Comparison of ENCODE assay signal across 1 cellular context in the genomic region with DNA sequence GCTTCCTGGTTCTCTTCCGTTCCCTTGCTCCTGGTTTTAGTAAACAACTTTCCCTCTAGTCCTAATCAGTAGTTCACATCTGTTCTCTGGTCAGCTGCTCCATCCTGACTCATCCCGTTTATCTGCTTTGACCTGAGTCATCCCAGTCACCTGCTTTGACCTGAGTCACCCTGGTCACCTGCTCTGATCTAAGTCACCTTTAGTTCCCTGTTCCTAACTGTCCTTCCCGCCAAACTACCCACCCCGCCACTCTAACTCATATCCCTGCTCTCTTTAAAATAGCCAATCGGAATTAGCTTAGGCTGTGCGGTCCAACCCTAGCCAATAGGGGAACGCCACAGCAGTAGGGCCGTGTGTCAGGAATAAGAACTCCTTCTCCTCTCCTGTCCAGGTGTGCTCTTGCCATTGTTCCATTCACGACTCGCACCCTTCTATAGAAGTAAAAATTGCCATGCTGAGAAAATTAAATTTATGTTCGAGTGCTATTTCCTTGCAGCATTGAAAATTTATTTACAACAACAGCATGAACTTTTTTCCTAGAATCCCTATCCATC.
TF ChIP-seq lines count a peak whose summit lies in the region.

No MANE protein-coding gene starts in this region.

TF ChIP-seq in K562, 482 proteins besides CTCF, POLR2A, EP300 and RAD21 (continued from another document and continues in another):
- TF ChIP-seq, protein P1, sequence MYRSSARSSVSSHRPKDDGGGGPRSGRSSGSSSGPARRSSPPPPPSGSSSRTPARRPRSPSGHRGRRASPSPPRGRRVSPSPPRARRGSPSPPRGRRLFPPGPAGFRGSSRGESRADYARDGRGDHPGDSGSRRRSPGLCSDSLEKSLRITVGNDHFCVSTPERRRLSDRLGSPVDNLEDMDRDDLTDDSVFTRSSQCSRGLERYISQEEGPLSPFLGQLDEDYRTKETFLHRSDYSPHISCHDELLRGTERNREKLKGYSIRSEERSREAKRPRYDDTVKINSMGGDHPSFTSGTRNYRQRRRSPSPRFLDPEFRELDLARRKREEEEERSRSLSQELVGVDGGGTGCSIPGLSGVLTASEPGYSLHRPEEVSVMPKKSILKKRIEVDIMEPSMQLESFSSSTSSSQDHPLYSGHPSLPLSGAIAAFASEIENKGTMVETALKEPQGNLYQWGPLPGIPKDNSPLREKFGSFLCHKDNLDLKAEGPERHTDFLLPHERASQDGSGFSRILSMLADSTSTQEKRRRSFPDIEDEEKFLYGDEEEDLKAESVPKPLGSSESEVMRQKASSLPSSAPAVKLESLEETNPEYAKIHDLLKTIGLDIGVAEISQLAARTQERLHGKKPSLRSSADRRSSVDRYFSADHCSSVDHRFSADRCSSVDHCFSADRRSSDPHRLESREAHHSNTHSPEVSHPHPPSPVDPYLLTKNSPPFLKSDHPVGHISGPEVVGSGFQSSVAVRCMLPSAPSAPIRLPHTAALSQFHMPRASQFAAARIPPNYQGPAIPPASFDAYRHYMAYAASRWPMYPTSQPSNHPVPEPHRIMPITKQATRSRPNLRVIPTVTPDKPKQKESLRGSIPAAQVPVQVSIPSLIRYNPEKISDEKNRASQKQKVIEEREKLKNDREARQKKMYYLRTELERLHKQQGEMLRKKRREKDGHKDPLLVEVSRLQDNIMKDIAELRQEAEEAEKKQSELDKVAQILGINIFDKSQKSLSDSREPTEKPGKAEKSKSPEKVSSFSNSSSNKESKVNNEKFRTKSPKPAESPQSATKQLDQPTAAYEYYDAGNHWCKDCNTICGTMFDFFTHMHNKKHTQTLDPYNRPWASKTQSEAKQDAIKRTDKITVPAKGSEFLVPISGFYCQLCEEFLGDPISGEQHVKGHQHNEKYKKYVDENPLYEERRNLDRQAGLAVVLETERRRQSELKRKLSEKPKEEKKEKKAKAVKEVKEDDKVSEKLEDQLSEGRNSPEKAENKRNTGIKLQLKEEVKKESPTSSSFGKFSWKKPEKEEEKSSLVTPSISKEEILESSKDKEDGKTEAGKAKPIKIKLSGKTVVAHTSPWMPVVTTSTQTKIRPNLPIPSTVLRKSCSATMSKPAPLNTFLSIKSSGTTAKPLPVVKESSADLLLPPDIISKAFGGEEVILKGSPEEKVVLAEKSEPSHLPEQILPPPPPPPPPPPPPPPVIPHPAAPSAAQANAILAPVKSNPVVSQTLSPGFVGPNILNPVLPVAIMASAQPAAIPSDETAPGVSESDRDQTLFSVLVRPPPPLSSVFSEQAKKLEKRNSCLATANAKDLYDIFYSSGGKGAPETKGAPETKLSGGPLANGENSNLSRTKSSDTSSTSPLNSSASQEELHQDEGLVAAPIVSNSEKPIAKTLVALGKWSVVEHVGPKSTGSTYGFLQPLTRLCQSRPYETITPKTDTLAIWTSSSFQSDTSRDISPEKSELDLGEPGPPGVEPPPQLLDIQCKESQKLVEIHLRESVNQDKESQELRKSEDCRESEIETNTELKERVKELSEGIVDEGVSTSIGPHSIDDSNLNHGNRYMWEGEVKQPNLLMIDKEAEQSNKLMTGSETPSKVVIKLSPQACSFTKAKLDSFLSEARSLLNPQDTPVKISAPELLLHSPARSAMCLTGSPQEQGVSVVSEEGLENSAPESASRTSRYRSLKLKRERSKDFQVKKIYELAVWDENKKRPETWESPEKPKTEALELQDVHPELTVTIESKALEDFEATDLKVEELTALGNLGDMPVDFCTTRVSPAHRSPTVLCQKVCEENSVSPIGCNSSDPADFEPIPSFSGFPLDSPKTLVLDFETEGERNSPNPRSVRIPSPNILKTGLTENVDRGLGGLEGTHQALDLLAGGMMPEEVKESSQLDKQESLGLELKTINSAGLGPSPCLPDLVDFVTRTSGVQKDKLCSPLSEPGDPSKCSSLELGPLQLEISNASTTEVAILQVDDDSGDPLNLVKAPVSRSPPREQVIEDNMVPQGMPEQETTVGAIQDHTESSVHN (IDR thresholded peaks at IDR 0.05; ENCODE audit: borderline replicate concordance in 1 of 2, low read depth in 1 of 2) = peak in 1 of 2 experiments; percentile 100; a peak in 2 of 4 replicates
- TF ChIP-seq CXXC5 (CRISPR knock-in tag; IDR thresholded peaks at IDR 0.05) (peak; percentile 70), ZNF507 (tag; conservative IDR thresholded peaks at IDR 0.05) (no peak), RCOR1 (IDR thresholded peaks at IDR 0.05; ENCODE audit: borderline replicate concordance in 1 of 2, low read depth in 2 of 2, low read length in 2 of 2) (peak in 1 of 2 experiments; percentile 91; a peak in 2 of 4 replicates), RFX5 (IDR thresholded peaks at IDR 0.05; ENCODE audit: low read depth, low read length) (no peak), JUN (IDR thresholded peaks at IDR 0.05; ENCODE audit: borderline replicate concordance, low read depth, low read length) (peak; percentile 100), JUN (CRISPR knock-in tag; IDR thresholded peaks at IDR 0.05; ENCODE audit: borderline replicate concordance) (peak; percentile 77; the same call in 1 of the 2 replicates), CBFB (CRISPR knock-in tag; IDR thresholded peaks at IDR 0.05) (no peak), JUNB (CRISPR knock-in tag; conservative IDR thresholded peaks at IDR 0.05) (peak; percentile 93), KDM1A (IDR thresholded peaks at IDR 0.05) (peak; percentile 78 to 81), PHB2 (IDR thresholded peaks at IDR 0.05; ENCODE audit: low read depth) (no peak; the same call in 1 of the 2 replicates), MTA1 (IDR thresholded peaks at IDR 0.05; ENCODE audit: borderline replicate concordance) (peak; percentile 94), ZKSCAN3 (CRISPR knock-in tag; IDR thresholded peaks at IDR 0.05) (no peak), KDM4B (IDR thresholded peaks at IDR 0.05; ENCODE audit: borderline replicate concordance in 2 of 2, low read depth in 1 of 2) (no peak), TAF1 (IDR thresholded peaks at IDR 0.05; ENCODE audit: control insufficient read depth, extremely low read depth, insufficient read depth, low read length, severe bottlenecking) (no peak), NCOA1 (IDR thresholded peaks at IDR 0.05; ENCODE audit: low read depth) (peak; percentile 97), NFIX (CRISPR knock-in tag; IDR thresholded peaks at IDR 0.05; ENCODE audit: low read depth) (no peak), MBD2 (IDR thresholded peaks at IDR 0.05; ENCODE audit: borderline replicate concordance, low read depth) (peak; percentile 68), SNIP1 (IDR thresholded peaks at IDR 0.05; ENCODE audit: low read depth) (no peak), XRCC3 (IDR thresholded peaks at IDR 0.05) (no peak), NFATC3 (IDR thresholded peaks at IDR 0.05) (no peak), MYBL2 (IDR thresholded peaks at IDR 0.05; ENCODE audit: low read depth) (peak; percentile 96), MYBL2 (CRISPR knock-in tag; IDR thresholded peaks at IDR 0.05; ENCODE audit: borderline replicate concordance) (no peak), U2AF2 (optimal IDR thresholded peaks at IDR 0.05; ENCODE audit: low read depth, low read length) (no peak), NFE2 (IDR thresholded peaks at IDR 0.05; ENCODE audit: low read depth) (peak; percentile 97), FOXK1 (CRISPR knock-in tag; IDR thresholded peaks at IDR 0.05; ENCODE audit: borderline replicate concordance) (no peak), ZNF263 (CRISPR knock-in tag; IDR thresholded peaks at IDR 0.05; ENCODE audit: borderline replicate concordance) (peak; percentile 18; the same call in 1 of the 2 replicates), NFXL1 (CRISPR knock-in tag; IDR thresholded peaks at IDR 0.05) (no peak), SIRT6 (IDR thresholded peaks at IDR 0.05; ENCODE audit: low read depth, low read length) (no peak), TCFL5 (CRISPR knock-in tag; conservative IDR thresholded peaks at IDR 0.05) (no peak; the same call in 1 of the 2 replicates), ZFPM2 (CRISPR knock-in tag; IDR thresholded peaks at IDR 0.05) (no peak), CBX5 (IDR thresholded peaks at IDR 0.05; ENCODE audit: borderline replicate concordance, low read depth) (no peak), PHF20 (IDR thresholded peaks at IDR 0.05; ENCODE audit: partially characterized antibody) (no peak), HNRNPUL1 (IDR thresholded peaks at IDR 0.05; ENCODE audit: low read length) (no peak), ZNF589 (CRISPR knock-in tag; IDR thresholded peaks at IDR 0.05; ENCODE audit: low read depth) (peak; percentile 94), KLF13 (tag; IDR thresholded peaks at IDR 0.05; ENCODE audit: borderline replicate concordance, low read depth) (no peak), ZNF274 (IDR thresholded peaks at IDR 0.05; ENCODE audit: borderline replicate concordance, low read depth, low read length) (no peak)
- TF ChIP-seq, protein P2, sequence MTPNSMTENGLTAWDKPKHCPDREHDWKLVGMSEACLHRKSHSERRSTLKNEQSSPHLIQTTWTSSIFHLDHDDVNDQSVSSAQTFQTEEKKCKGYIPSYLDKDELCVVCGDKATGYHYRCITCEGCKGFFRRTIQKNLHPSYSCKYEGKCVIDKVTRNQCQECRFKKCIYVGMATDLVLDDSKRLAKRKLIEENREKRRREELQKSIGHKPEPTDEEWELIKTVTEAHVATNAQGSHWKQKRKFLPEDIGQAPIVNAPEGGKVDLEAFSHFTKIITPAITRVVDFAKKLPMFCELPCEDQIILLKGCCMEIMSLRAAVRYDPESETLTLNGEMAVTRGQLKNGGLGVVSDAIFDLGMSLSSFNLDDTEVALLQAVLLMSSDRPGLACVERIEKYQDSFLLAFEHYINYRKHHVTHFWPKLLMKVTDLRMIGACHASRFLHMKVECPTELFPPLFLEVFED (CRISPR knock-in tag; conservative IDR thresholded peaks at IDR 0.05) = peak; percentile 93; the same call in 1 of the 2 replicates
- TF ChIP-seq, protein P3, sequence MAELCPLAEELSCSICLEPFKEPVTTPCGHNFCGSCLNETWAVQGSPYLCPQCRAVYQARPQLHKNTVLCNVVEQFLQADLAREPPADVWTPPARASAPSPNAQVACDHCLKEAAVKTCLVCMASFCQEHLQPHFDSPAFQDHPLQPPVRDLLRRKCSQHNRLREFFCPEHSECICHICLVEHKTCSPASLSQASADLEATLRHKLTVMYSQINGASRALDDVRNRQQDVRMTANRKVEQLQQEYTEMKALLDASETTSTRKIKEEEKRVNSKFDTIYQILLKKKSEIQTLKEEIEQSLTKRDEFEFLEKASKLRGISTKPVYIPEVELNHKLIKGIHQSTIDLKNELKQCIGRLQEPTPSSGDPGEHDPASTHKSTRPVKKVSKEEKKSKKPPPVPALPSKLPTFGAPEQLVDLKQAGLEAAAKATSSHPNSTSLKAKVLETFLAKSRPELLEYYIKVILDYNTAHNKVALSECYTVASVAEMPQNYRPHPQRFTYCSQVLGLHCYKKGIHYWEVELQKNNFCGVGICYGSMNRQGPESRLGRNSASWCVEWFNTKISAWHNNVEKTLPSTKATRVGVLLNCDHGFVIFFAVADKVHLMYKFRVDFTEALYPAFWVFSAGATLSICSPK (IDR thresholded peaks at IDR 0.05; ENCODE audit: borderline replicate concordance) = no peak
- TF ChIP-seq, protein P4, sequence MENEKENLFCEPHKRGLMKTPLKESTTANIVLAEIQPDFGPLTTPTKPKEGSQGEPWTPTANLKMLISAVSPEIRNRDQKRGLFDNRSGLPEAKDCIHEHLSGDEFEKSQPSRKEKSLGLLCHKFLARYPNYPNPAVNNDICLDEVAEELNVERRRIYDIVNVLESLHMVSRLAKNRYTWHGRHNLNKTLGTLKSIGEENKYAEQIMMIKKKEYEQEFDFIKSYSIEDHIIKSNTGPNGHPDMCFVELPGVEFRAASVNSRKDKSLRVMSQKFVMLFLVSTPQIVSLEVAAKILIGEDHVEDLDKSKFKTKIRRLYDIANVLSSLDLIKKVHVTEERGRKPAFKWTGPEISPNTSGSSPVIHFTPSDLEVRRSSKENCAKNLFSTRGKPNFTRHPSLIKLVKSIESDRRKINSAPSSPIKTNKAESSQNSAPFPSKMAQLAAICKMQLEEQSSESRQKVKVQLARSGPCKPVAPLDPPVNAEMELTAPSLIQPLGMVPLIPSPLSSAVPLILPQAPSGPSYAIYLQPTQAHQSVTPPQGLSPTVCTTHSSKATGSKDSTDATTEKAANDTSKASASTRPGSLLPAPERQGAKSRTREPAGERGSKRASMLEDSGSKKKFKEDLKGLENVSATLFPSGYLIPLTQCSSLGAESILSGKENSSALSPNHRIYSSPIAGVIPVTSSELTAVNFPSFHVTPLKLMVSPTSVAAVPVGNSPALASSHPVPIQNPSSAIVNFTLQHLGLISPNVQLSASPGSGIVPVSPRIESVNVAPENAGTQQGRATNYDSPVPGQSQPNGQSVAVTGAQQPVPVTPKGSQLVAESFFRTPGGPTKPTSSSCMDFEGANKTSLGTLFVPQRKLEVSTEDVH (IDR thresholded peaks at IDR 0.05; ENCODE audit: low read depth, partially characterized antibody) = peak; percentile 83
- TF ChIP-seq, protein P5, sequence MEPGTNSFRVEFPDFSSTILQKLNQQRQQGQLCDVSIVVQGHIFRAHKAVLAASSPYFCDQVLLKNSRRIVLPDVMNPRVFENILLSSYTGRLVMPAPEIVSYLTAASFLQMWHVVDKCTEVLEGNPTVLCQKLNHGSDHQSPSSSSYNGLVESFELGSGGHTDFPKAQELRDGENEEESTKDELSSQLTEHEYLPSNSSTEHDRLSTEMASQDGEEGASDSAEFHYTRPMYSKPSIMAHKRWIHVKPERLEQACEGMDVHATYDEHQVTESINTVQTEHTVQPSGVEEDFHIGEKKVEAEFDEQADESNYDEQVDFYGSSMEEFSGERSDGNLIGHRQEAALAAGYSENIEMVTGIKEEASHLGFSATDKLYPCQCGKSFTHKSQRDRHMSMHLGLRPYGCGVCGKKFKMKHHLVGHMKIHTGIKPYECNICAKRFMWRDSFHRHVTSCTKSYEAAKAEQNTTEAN (CRISPR knock-in tag; IDR thresholded peaks at IDR 0.05) = no peak
- TF ChIP-seq, protein P6, sequence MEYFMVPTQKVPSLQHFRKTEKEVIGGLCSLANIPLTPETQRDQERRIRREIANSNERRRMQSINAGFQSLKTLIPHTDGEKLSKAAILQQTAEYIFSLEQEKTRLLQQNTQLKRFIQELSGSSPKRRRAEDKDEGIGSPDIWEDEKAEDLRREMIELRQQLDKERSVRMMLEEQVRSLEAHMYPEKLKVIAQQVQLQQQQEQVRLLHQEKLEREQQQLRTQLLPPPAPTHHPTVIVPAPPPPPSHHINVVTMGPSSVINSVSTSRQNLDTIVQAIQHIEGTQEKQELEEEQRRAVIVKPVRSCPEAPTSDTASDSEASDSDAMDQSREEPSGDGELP (CRISPR knock-in tag; IDR thresholded peaks at IDR 0.05; ENCODE audit: borderline replicate concordance) = peak; percentile 97
- TF ChIP-seq, protein P7, sequence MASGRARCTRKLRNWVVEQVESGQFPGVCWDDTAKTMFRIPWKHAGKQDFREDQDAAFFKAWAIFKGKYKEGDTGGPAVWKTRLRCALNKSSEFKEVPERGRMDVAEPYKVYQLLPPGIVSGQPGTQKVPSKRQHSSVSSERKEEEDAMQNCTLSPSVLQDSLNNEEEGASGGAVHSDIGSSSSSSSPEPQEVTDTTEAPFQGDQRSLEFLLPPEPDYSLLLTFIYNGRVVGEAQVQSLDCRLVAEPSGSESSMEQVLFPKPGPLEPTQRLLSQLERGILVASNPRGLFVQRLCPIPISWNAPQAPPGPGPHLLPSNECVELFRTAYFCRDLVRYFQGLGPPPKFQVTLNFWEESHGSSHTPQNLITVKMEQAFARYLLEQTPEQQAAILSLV (tag; IDR thresholded peaks at IDR 0.05) = 0 out of 2 replicates have a peak, but pooled peaks have one; percentile 26
